ENCODE assay signal across 28 cellular contexts in the genomic region with DNA sequence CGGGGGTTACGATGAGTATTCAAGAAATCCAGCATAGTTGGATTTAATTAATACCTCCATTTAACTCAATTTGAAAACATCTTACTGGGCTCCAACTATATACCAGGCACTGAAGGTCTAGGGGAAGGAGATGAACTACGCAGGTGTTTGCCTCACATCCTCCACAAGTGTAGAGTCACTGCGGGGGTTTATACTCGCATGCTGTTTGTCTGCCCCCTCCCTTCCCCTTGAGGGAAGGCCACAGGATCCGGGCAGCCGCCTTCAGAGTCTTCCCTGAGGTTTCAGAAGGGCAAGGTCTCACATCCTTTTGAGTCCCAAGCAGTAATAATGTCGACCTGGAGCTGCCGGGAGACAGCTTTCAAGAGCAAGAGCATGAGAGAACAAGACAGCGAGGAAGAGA.
"Had no signal": no experiment of that assay in that cellular context is flagged by ENCODE, and none has a peak within 500 bp of the region (broad histone marks: within the 10 kb centered on the region; RNA-seq: fewer than 3 reads in every experiment).

No MANE protein-coding gene starts in this region.

- H3K36me3 ChIP-seq: lower lobe of right lung, pancreas, prostate gland, stomach, thyroid gland, transverse colon, upper lobe of left lung, vagina had no signal

- ATAC-seq: left cardiac atrium; left lobe of liver; lower lobe of right lung; naive thymus-derived CD8-positive, alpha-beta T cell; pancreas; right cardiac atrium; sciatic nerve; stimulated activated naive B cell treated with anti-CD40 and anti-IgM and Interleukin-4, amounts not matched to agents 10 μg/mL and 1 μg/mL and 100 μg/mL, for 72 hours; stimulated activated naive CD8-positive, alpha-beta T cell treated with anti-CD3 and anti-CD28 coated beads, Interleukin-15, Interleukin-2, amounts not matched to agents 100 U/mL and 50 U/mL, for 24 hours had no signal

- H3K4me1 ChIP-seq: lower lobe of right lung, prostate gland, stomach, testis, thyroid gland, upper lobe of left lung, vagina had no signal

- FAIRE-seq: keratinocyte, pancreas had no signal

- H3K4me3 ChIP-seq: lower lobe of right lung, pancreas, prostate gland, skin epidermis, stomach, testis, thyroid gland, transverse colon, upper lobe of left lung, vagina had no signal

- H3K27ac ChIP-seq: lower lobe of right lung, pancreas, prostate gland, skin epidermis, stomach, testis, thyroid gland, transverse colon, upper lobe of left lung, vagina had no signal

- DNase-seq: kidney glomerular epithelial cell; left cardiac atrium; lower lobe of right lung; mammary epithelial cell; mesenchymal stem cell; naive thymus-derived CD8-positive, alpha-beta T cell; nucleus accumbens; pancreas; posterior cingulate gyrus; retina; right cardiac atrium; stimulated activated CD4-positive, alpha-beta T cell treated with anti-CD3 and anti-CD28 coated beads, Interleukin-12 subunit alpha, Interleukin-12 subunit beta, amount 100 ng/mL, for 4 hours; stimulated activated CD4-positive, alpha-beta T cell treated with anti-CD3 and anti-CD28 coated beads, Interleukin-15, amount 100 ng/mL, for 24 hours; stimulated activated CD4-positive, alpha-beta T cell treated with anti-CD3 and anti-CD28 coated beads, Interleukin-2, amount 100 ng/mL, for 24 hours; stimulated activated CD4-positive, alpha-beta T cell treated with anti-CD3 and anti-CD28 coated beads, Interleukin-4, amount 100 ng/mL, for 1 hour; stimulated activated naive B cell treated with anti-CD40 and anti-IgM and Interleukin-4, amounts not matched to agents 10 μg/mL and 1 μg/mL and 100 μg/mL, for 72 hours; stimulated activated naive CD8-positive, alpha-beta T cell treated with anti-CD3 and anti-CD28 coated beads, Interleukin-15, Interleukin-2, amounts not matched to agents 100 U/mL and 50 U/mL, for 24 hours; stomach; testis; thyroid gland; transverse colon; upper lobe of left lung had no signal

- H3K9me3 ChIP-seq: lower lobe of right lung, pancreas, prostate gland, stomach, testis, thyroid gland, transverse colon, upper lobe of left lung, vagina had no signal

- H3K27me3 ChIP-seq: pancreas, stomach, testis, thyroid gland, transverse colon, upper lobe of left lung, vagina had no signal
